Comparison of ENCODE assay signal across 17 cellular contexts in the genomic region with DNA sequence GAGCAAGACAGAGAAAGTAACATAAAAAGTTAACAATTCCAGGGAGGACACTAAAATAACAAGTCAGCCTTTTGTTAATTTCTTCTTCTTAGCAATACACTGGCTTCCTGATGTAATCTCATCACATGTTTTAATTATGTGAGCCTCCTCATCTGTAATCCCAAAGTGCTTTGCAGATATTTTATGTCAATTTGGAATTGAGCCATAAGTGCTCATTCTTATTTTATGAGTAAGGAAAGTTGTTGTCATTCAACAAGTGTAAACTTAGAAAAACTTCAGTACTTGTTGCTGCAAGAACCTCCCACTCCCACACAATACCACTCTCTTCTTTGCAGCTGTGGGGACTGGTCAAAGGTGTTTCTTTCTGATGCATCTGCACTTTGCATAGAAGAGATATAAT.
DNase-seq lines count a peak whose midpoint lies in the region; ATAC-seq and TF ChIP-seq lines count a peak whose summit lies in the region.
"Had no signal": no experiment of that assay in that cellular context is flagged by ENCODE, and none has a peak within 500 bp of the region (broad histone marks: within the 10 kb centered on the region; RNA-seq: fewer than 3 reads in every experiment).

No MANE protein-coding gene starts in this region.

- no peaks in the 10 kb centered on the region for H3K27me3 ChIP-seq in adipocyte (replicated peaks; ENCODE audit: control insufficient read depth, insufficient read depth, low read length)
- H3K27me3 ChIP-seq in right atrium auricular region = no peaks in the 10 kb centered on the region

- no peak for ATAC-seq in HG02588 (IDR thresholded peaks at IDR 0.05; ENCODE audit: unreplicated experiment)
- ATAC-seq: activated CD8-positive, alpha-beta memory T cell treated with anti-CD3 and anti-CD28 coated beads, Interleukin-2, amount 10 ng/mL, durations not matched to agents 7 days and 5 days; HepG2; T-cell; WTC11 had no signal

- H3K36me3 ChIP-seq in adipocyte (ENCODE audit: control insufficient read depth, insufficient read depth, low read length, severe bottlenecking) (no peaks in the 10 kb centered on the region), right atrium auricular region (no peaks in the 10 kb centered on the region)

- H3K9ac ChIP-seq in adipocyte (ENCODE audit: low read length) = no peak overlapping the region

- intact Hi-C loops in lower leg skin (cut with DNase I; ENCODE audit: low total_unique reads) = no loop called here

- H3K9me3 ChIP-seq in adipocyte (ENCODE audit: control insufficient read depth, low read length) (no peaks in the 10 kb centered on the region), right atrium auricular region (no peaks in the 10 kb centered on the region)

- DNase-seq in DMS 273 (lab: John Stamatoyannopoulos, UW; ENCODE audit: unreplicated experiment) (peak; percentile 5), DMS 273 treated with DMSO at 0.1 percent for 48 hours (lab: John Stamatoyannopoulos, UW) (no peak), adipocyte (ENCODE audit: low read depth) (peak; percentile 55), fibroblast of the aortic adventitia (ENCODE audit: low read depth) (peak; percentile 40), stromal cell of bone marrow (ENCODE audit: low read depth) (peak; percentile 25), right atrium auricular region (ENCODE audit: low spot score) (no peak), lower leg skin (ENCODE audit: low spot score in 2 of 2) (no peak)
- DNase-seq: activated CD8-positive, alpha-beta memory T cell treated with anti-CD3 and anti-CD28 coated beads, Interleukin-2, amount 10 ng/mL, durations not matched to agents 7 days and 5 days; effector CD4-positive, alpha-beta T cell; islet precursor cell; NCI-H2171; posterior cingulate gyrus; T-cell had no signal

- H3K4me1 ChIP-seq in adipocyte (ENCODE audit: control insufficient read depth, insufficient read depth, low read length) (peaks cover 13% of the 10 kb centered on the region), right atrium auricular region (no peaks in the 10 kb centered on the region)

- no peak overlapping the region for H3K27ac ChIP-seq in right atrium auricular region
- H3K27ac ChIP-seq: 22Rv1 had no signal

- H3K4me3 ChIP-seq in adipocyte (ENCODE audit: low read length) (no peak overlapping the region), fibroblast of the aortic adventitia (ENCODE audit: low read depth, low read length) (no peak overlapping the region), right atrium auricular region (no peak overlapping the region), lower leg skin (ENCODE audit: low read depth, poor library complexity, severe bottlenecking) (no peak overlapping the region)

- TF ChIP-seq CTCF in fibroblast of the aortic adventitia (IDR thresholded peaks at IDR 0.05; ENCODE audit: insufficient read depth, low read length) (no peak), right atrium auricular region (IDR thresholded peaks at IDR 0.05) (no peak), lower leg skin (IDR thresholded peaks at IDR 0.05) (no peak)

- TF ChIP-seq POLR2A in lower leg skin (IDR thresholded peaks at IDR 0.05) = no peak

Comparison
In these comparisons a context has a peak if more than half of its experiments do, and no peak if none do; other contexts are left out.
1. DNase-seq: peak in DMS 273 (single experiment), adipocyte (single experiment), fibroblast of the aortic adventitia (single experiment) and stromal cell of bone marrow (single experiment); none in DMS 273 treated with DMSO at 0.1 percent for 48 hours (single experiment), right atrium auricular region (single experiment) and lower leg skin (0 of 2).